Comparison of ENCODE assay signal across 1 cellular context in genomic region chr16:80265624-80266306, GRCh38.
TF ChIP-seq lines count a peak whose summit lies in the region.

No MANE protein-coding gene starts in this region.

TF ChIP-seq in HepG2, 621 proteins besides CTCF, POLR2A, EP300 and RAD21 (continued from another document and continues in another):
- TF ChIP-seq NCOA2 (CRISPR knock-in tag; IDR thresholded peaks at IDR 0.05) (peak; percentile 99), ZNF3 (CRISPR knock-in tag; IDR thresholded peaks at IDR 0.05) (0 out of 2 replicates have a peak, but pooled peaks have one; percentile 17), KLF13 (CRISPR knock-in tag; IDR thresholded peaks at IDR 0.05) (no peak), ZNF414 (CRISPR knock-in tag; IDR thresholded peaks at IDR 0.05) (peak; percentile 37; the same call in 1 of the 2 replicates), ZNF691 (CRISPR knock-in tag; IDR thresholded peaks at IDR 0.05; ENCODE audit: borderline replicate concordance, low read depth) (peak; percentile 78; the same call in 1 of the 2 replicates), ZNF235 (CRISPR knock-in tag; IDR thresholded peaks at IDR 0.05; ENCODE audit: borderline replicate concordance) (no peak), FOXM1 (CRISPR knock-in tag; IDR thresholded peaks at IDR 0.05) (no peak), ISX (CRISPR knock-in tag; conservative IDR thresholded peaks at IDR 0.05) (no peak), EZH2 (conservative IDR thresholded peaks at IDR 0.05; ENCODE audit: low read depth, low read length) (no peak), KLF9 (CRISPR knock-in tag; IDR thresholded peaks at IDR 0.05; ENCODE audit: low read depth) (no peak), ZNF720 (CRISPR knock-in tag; IDR thresholded peaks at IDR 0.05) (no peak), ZNF605 (CRISPR knock-in tag; IDR thresholded peaks at IDR 0.05) (peak; percentile 79), ZNF337 (CRISPR knock-in tag; IDR thresholded peaks at IDR 0.05; ENCODE audit: borderline replicate concordance, low read depth) (peak; percentile 88; the same call in 1 of the 2 replicates), ZBTB26 (CRISPR knock-in tag; IDR thresholded peaks at IDR 0.05; ENCODE audit: borderline replicate concordance) (no peak), PTBP1 (IDR thresholded peaks at IDR 0.05; ENCODE audit: low read depth, low read length, poor library complexity, severe bottlenecking) (no peak), TMF1 (CRISPR knock-in tag; IDR thresholded peaks at IDR 0.05; ENCODE audit: low read depth) (no peak), TP53 (CRISPR knock-in tag; conservative IDR thresholded peaks at IDR 0.05) (no peak; the same call in 1 of the 2 replicates), ZSCAN9 (CRISPR knock-in tag; IDR thresholded peaks at IDR 0.05; ENCODE audit: borderline replicate concordance) (peak; percentile 90), IRX3 (CRISPR knock-in tag; IDR thresholded peaks at IDR 0.05; ENCODE audit: borderline replicate concordance, low read depth) (no peak), ZBTB46 (CRISPR knock-in tag; IDR thresholded peaks at IDR 0.05; ENCODE audit: borderline replicate concordance) (no peak), KMT2B (CRISPR knock-in tag; IDR thresholded peaks at IDR 0.05) (no peak), AKNA (CRISPR knock-in tag; IDR thresholded peaks at IDR 0.05; ENCODE audit: borderline replicate concordance) (no peak), ZNF547 (CRISPR knock-in tag; IDR thresholded peaks at IDR 0.05) (peak; percentile 23; the same call in 1 of the 2 replicates), SMC3 (IDR thresholded peaks at IDR 0.05; ENCODE audit: low read length) (peak; percentile 35), TBX2 (CRISPR knock-in tag; IDR thresholded peaks at IDR 0.05; ENCODE audit: borderline replicate concordance) (peak; percentile 95), HBP1 (CRISPR knock-in tag; IDR thresholded peaks at IDR 0.05; ENCODE audit: low read depth) (peak; percentile 77; the same call in 1 of the 2 replicates), TBL1XR1 (IDR thresholded peaks at IDR 0.05; ENCODE audit: borderline replicate concordance, low read length, partially characterized antibody) (peak; percentile 85), NFKBIZ (CRISPR knock-in tag; IDR thresholded peaks at IDR 0.05) (peak; percentile 94; the same call in 1 of the 2 replicates), TEAD3 (CRISPR knock-in tag; optimal IDR thresholded peaks at IDR 0.05; ENCODE audit: borderline replicate concordance) (peak; percentile 91), HOMEZ (CRISPR knock-in tag; IDR thresholded peaks at IDR 0.05; ENCODE audit: low read depth) (peak; percentile 97; the same call in 1 of the 2 replicates)
- TF ChIP-seq, protein P1, sequence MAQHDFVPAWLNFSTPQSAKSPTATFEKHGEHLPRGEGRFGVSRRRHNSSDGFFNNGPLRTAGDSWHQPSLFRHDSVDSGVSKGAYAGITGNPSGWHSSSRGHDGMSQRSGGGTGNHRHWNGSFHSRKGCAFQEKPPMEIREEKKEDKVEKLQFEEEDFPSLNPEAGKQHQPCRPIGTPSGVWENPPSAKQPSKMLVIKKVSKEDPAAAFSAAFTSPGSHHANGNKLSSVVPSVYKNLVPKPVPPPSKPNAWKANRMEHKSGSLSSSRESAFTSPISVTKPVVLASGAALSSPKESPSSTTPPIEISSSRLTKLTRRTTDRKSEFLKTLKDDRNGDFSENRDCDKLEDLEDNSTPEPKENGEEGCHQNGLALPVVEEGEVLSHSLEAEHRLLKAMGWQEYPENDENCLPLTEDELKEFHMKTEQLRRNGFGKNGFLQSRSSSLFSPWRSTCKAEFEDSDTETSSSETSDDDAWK (CRISPR knock-in tag; IDR thresholded peaks at IDR 0.05): no peak
- TF ChIP-seq, protein P2, sequence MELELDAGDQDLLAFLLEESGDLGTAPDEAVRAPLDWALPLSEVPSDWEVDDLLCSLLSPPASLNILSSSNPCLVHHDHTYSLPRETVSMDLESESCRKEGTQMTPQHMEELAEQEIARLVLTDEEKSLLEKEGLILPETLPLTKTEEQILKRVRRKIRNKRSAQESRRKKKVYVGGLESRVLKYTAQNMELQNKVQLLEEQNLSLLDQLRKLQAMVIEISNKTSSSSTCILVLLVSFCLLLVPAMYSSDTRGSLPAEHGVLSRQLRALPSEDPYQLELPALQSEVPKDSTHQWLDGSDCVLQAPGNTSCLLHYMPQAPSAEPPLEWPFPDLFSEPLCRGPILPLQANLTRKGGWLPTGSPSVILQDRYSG (CRISPR knock-in tag; IDR thresholded peaks at IDR 0.05): no peak
- TF ChIP-seq, protein P3, sequence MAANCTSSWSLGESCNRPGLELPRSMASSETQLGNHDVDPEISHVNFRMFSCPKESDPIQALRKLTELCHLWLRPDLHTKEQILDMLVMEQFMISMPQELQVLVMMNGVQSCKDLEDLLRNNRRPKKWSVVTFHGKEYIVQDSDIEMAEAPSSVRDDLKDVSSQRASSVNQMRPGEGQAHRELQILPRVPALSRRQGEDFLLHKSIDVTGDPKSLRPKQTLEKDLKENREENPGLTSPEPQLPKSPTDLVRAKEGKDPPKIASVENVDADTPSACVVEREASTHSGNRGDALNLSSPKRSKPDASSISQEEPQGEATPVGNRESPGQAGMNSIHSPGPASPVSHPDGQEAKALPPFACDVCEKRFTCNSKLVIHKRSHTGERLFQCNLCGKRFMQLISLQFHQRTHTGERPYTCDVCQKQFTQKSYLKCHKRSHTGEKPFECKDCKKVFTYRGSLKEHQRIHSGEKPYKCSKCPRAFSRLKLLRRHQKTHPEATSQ (CRISPR knock-in tag; IDR thresholded peaks at IDR 0.05; ENCODE audit: borderline replicate concordance): no peak; the same call in 1 of the 2 replicates
- TF ChIP-seq, protein P4, sequence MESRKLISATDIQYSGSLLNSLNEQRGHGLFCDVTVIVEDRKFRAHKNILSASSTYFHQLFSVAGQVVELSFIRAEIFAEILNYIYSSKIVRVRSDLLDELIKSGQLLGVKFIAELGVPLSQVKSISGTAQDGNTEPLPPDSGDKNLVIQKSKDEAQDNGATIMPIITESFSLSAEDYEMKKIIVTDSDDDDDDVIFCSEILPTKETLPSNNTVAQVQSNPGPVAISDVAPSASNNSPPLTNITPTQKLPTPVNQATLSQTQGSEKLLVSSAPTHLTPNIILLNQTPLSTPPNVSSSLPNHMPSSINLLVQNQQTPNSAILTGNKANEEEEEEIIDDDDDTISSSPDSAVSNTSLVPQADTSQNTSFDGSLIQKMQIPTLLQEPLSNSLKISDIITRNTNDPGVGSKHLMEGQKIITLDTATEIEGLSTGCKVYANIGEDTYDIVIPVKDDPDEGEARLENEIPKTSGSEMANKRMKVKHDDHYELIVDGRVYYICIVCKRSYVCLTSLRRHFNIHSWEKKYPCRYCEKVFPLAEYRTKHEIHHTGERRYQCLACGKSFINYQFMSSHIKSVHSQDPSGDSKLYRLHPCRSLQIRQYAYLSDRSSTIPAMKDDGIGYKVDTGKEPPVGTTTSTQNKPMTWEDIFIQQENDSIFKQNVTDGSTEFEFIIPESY (CRISPR knock-in tag; IDR thresholded peaks at IDR 0.05): 0 out of 2 replicates have a peak, but pooled peaks have one; percentile 6
